1 cellular context compared by ENCODE assay signal in genomic region chr4:128604204-128604603, GRCh38.
TF ChIP-seq lines count a peak whose summit lies in the region.

No MANE protein-coding gene starts in this region.

TF ChIP-seq in GM23338, 12 proteins besides CTCF, POLR2A, EP300 and RAD21 (continued from another document):
- TF ChIP-seq CREB1 (CRISPR knock-in tag; IDR thresholded peaks at IDR 0.05; ENCODE audit: low read depth) = no peak
- TF ChIP-seq EZH2phosphoT487 (IDR thresholded peaks at IDR 0.05; ENCODE audit: unreplicated experiment) = no peak
- TF ChIP-seq ZNF331 (CRISPR knock-in tag; IDR thresholded peaks at IDR 0.05; ENCODE audit: low read depth) = no peak
- no peak for TF ChIP-seq ZNF114 (CRISPR knock-in tag; IDR thresholded peaks at IDR 0.05)
- no peak for TF ChIP-seq ETS1 (IDR thresholded peaks at IDR 0.05)
- TF ChIP-seq POLR2AphosphoS5 (IDR thresholded peaks at IDR 0.05; ENCODE audit: low read depth) = no peak
- no peak for TF ChIP-seq ZNF462 (CRISPR knock-in tag; IDR thresholded peaks at IDR 0.05)
